In genomic region chrX:103464071-103464773, GRCh38 we compare ENCODE assay signal across 8 cellular contexts.
A peak's percentile ranks its signal among the peaks of the same experiment; 100 is the strongest.
DNase-seq lines count a peak whose midpoint lies in the region; ATAC-seq and TF ChIP-seq lines count a peak whose summit lies in the region.

No MANE protein-coding gene starts in this region.

- TF ChIP-seq CTCF in AG09319 (IDR thresholded peaks at IDR 0.05; ENCODE audit: low read depth, low read length) (peak; percentile 52), GM13977 (IDR thresholded peaks at IDR 0.05; ENCODE audit: extremely low read depth, insufficient read depth, missing control alignments) (peak; percentile 41)

- in situ Hi-C loops in GM13977 (cut with MboI; ENCODE audit: low pct_unique_long_range_greater_than_20kb, low sequenced_read_pairs, unreplicated experiment), result loop anchor here (25.0 kb wide), 1 partner anchor 252 kb away; the partner anchor contains the start of gene BEX4

- DNase-seq in AG09319 (ENCODE audit: extremely low read depth, low read depth), result no peak
- peak; percentile 21 for DNase-seq in GM13977 (ENCODE audit: low spot score)
- DNase-seq in NCI-H2107 (lab: John Stamatoyannopoulos, UW), result peak; percentile 2
- DNase-seq in activated naive CD4-positive, alpha-beta T cell treated with Interleukin-2 at 50 U/mL for 16 hours, result peak; percentile 19
- DNase-seq in germinal center (ENCODE audit: low spot score), result peak; percentile 21
- peak in 6 of 10 donors; percentile 6 to 64 (median 15) for DNase-seq in posterior cingulate gyrus
- DNase-seq in HPDE6-E6E7 (ENCODE audit: extremely low spot score), result no peak

- peak; percentile 75 for ATAC-seq in HG02798 (IDR thresholded peaks at IDR 0.05; ENCODE audit: poor library complexity, unreplicated experiment)

- intact Hi-C loops in posterior cingulate gyrus (cut with DNase I), result loop anchor here (1.0 to 10.0 kb wide), 3 partner anchors 89 to 253 kb away; partner anchors contain the start of gene BEX3

Comparison
In these comparisons a context has a peak if more than half of its experiments do, and no peak if none do; other contexts are left out.
1. DNase-seq: peak in GM13977 (single experiment), NCI-H2107 (single experiment), activated naive CD4-positive, alpha-beta T cell treated with Interleukin-2 at 50 U/mL for 16 hours (single experiment), germinal center (single experiment) and posterior cingulate gyrus (6 of 10); none in AG09319 (single experiment) and HPDE6-E6E7 (single experiment).